Comparison of ENCODE assay signal across 1 cellular context in the genomic region with DNA sequence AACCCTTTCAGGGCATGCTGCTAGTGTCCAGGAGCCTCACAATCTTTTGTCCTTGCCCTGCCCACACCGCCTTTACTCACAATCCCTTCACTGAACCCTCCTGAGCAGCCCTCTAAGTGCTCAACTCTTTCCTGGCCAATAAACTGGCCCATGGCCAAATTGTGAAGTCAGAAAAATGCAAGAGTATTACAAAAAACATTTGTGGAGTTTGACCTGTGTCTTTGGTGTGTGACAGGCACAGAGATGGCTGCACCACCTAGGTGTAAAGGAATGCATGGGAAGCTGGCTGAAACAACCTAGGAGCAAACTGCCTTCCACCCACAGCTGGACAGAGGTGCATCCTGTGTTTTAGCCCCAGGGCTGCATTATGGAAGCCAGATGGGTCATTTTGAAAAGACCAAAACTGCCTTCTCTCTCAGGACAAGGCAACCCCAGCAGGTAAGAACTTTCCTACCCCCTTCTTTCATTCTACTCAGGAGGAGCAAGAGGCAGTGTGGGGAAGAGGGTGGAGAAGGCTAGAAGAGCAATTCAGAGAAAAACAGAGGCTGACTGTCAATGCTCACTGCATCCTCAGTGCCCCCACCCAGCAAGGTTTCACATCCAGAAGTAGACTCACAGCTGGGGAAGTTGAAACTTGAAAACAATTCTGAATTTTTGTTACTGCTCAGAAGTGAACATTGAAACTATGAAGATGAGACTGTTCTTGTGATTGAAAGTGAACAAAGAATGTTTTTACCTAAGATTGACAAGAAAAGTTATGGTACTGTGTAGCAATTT.
TF ChIP-seq lines count a peak whose summit lies in the region.

No MANE protein-coding gene starts in this region.

TF ChIP-seq in GM23338, 12 proteins besides CTCF, POLR2A, EP300 and RAD21 (continued from another document):
- TF ChIP-seq, protein P1, sequence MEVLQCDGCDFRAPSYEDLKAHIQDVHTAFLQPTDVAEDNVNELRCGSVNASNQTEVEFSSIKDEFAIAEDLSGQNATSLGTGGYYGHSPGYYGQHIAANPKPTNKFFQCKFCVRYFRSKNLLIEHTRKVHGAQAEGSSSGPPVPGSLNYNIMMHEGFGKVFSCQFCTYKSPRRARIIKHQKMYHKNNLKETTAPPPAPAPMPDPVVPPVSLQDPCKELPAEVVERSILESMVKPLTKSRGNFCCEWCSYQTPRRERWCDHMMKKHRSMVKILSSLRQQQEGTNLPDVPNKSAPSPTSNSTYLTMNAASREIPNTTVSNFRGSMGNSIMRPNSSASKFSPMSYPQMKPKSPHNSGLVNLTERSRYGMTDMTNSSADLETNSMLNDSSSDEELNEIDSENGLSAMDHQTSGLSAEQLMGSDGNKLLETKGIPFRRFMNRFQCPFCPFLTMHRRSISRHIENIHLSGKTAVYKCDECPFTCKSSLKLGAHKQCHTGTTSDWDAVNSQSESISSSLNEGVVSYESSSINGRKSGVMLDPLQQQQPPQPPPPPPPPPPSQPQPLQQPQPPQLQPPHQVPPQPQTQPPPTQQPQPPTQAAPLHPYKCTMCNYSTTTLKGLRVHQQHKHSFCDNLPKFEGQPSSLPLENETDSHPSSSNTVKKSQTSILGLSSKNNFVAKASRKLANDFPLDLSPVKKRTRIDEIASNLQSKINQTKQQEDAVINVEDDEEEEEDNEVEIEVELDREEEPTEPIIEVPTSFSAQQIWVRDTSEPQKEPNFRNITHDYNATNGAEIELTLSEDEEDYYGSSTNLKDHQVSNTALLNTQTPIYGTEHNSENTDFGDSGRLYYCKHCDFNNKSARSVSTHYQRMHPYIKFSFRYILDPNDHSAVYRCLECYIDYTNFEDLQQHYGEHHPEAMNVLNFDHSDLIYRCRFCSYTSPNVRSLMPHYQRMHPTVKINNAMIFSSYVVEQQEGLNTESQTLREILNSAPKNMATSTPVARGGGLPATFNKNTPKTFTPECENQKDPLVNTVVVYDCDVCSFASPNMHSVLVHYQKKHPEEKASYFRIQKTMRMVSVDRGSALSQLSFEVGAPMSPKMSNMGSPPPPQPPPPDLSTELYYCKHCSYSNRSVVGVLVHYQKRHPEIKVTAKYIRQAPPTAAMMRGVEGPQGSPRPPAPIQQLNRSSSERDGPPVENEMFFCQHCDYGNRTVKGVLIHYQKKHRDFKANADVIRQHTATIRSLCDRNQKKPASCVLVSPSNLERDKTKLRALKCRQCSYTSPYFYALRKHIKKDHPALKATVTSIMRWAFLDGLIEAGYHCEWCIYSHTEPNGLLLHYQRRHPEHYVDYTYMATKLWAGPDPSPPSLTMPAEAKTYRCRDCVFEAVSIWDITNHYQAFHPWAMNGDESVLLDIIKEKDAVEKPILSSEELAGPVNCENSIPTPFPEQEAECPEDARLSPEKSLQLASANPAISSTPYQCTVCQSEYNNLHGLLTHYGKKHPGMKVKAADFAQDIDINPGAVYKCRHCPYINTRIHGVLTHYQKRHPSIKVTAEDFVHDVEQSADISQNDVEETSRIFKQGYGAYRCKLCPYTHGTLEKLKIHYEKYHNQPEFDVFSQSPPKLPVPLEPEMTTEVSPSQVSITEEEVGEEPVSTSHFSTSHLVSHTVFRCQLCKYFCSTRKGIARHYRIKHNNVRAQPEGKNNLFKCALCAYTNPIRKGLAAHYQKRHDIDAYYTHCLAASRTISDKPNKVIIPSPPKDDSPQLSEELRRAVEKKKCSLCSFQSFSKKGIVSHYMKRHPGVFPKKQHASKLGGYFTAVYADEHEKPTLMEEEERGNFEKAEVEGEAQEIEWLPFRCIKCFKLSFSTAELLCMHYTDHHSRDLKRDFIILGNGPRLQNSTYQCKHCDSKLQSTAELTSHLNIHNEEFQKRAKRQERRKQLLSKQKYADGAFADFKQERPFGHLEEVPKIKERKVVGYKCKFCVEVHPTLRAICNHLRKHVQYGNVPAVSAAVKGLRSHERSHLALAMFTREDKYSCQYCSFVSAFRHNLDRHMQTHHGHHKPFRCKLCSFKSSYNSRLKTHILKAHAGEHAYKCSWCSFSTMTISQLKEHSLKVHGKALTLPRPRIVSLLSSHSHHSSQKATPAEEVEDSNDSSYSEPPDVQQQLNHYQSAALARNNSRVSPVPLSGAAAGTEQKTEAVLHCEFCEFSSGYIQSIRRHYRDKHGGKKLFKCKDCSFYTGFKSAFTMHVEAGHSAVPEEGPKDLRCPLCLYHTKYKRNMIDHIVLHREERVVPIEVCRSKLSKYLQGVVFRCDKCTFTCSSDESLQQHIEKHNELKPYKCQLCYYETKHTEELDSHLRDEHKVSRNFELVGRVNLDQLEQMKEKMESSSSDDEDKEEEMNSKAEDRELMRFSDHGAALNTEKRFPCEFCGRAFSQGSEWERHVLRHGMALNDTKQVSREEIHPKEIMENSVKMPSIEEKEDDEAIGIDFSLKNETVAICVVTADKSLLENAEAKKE (CRISPR knock-in tag; IDR thresholded peaks at IDR 0.05), result no peak
- TF ChIP-seq ZNF331 (CRISPR knock-in tag; IDR thresholded peaks at IDR 0.05; ENCODE audit: low read depth), result no peak
- no peak for TF ChIP-seq STAT1 (IDR thresholded peaks at IDR 0.05; ENCODE audit: unreplicated experiment)
- TF ChIP-seq NANOG (IDR thresholded peaks at IDR 0.05; ENCODE audit: borderline replicate concordance), result no peak
- no peak for TF ChIP-seq ZNF114 (CRISPR knock-in tag; IDR thresholded peaks at IDR 0.05)
- TF ChIP-seq JUNB (IDR thresholded peaks at IDR 0.05; ENCODE audit: unreplicated experiment), result no peak
- no peak for TF ChIP-seq CREB1 (CRISPR knock-in tag; IDR thresholded peaks at IDR 0.05; ENCODE audit: low read depth)
- no peak for TF ChIP-seq EZH2phosphoT487 (IDR thresholded peaks at IDR 0.05; ENCODE audit: unreplicated experiment)
- no peak for TF ChIP-seq ETS1 (IDR thresholded peaks at IDR 0.05)
